ENCODE assay signal across 8 cellular contexts in the genomic region with DNA sequence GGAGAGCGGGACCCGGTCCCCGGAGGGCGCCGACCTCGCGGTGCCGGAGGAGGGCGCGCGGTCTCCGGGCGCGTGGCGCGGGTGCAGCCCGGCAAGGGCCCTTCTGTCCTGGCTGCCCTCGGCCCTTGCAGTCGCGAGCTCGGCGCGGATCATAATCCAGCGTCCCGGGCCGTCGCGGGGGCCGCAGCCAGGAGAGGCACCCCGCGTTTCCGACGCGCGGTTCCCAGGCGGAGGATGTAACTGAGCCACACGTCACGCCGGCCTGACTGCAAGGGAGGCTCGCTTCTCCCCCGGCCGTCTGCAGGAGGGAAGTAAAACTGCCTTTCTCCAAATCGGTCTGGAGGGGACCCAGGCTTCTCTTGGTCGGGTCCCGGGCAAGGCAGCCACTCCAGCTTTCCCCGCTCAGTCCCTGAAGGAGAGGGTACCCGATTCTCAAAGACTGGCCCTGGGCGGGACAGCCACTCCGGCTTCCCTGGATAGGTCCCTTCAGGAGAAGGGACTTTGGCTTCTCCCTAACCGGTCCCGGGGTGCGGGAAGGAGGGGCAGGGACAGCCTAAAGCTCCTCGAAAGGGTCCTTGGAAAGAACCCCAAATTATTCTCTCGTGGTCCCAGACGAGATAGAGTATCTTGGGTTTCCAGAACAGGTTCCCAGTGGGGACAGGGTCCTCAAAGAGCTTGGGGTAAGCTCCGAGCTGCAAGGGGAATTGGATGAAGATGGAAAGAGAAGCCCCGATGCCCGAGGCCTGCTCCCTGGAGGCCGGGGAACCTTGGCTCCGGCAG. TPM values are rescaled to one million over a fixed set of nuclear protein-coding genes. Genes with fewer than 3 reads are reported as not detected.
A peak's percentile ranks its signal among the peaks of the same experiment; 100 is the strongest.
DNase-seq lines count a peak whose midpoint lies in the region; ATAC-seq and TF ChIP-seq lines count a peak whose summit lies in the region.

No MANE protein-coding gene starts in this region.

- DNase-seq in GM23338 (ENCODE audit: low spot score) (peak; percentile 58), right atrium auricular region (ENCODE audit: low spot score) (no peak), NCI-H2171 (lab: John Stamatoyannopoulos, UW) (no peak), NCI-H1092 treated with DMSO at 0.1 percent for 48 hours (lab: John Stamatoyannopoulos, UW) (no peak), immature natural killer cell (no peak), 8988T (no peak)

- H3K4me1 ChIP-seq in GM23338 (ENCODE audit: insufficient read depth) (peaks cover 55% of the 10 kb centered on the region), right atrium auricular region (peaks cover 0 to 26% of the 10 kb centered on the region in 2 donors)

- H3K27ac Mint-ChIP-seq in GM23338 (no peak overlapping the region), immature natural killer cell (no peak overlapping the region)
- no peak overlapping the region for H3K27ac Mint-ChIP-seq in activated T-helper 17 cell treated with anti-CD3 and anti-CD28 coated beads, Interleukin-2, amount 50 U/mL, for 72 hours

- H3K27me3 ChIP-seq in GM23338 (ENCODE audit: insufficient read depth) = peaks cover 84% of the 10 kb centered on the region
- H3K27me3 ChIP-seq in right atrium auricular region = peaks cover 9 to 11% of the 10 kb centered on the region in 2 donors

- H3K9me3 Mint-ChIP-seq in GM23338 (no peaks in the 10 kb centered on the region), immature natural killer cell (no peaks in the 10 kb centered on the region)
- no peaks in the 10 kb centered on the region for H3K9me3 Mint-ChIP-seq in activated T-helper 17 cell treated with anti-CD3 and anti-CD28 coated beads, Interleukin-2, amount 50 U/mL, for 72 hours

- peak overlapping the region; percentile 96 for H3K4me2 ChIP-seq in GM23338

- no peaks in the 10 kb centered on the region; the same call in 1 of the 2 replicates for H4K20me1 ChIP-seq in GM23338 (replicated peaks; ENCODE audit: insufficient read depth)

- TF ChIP-seq CTCF in GM23338 (conservative IDR thresholded peaks at IDR 0.05; ENCODE audit: low read depth in 2 of 2) (no peak), right atrium auricular region (IDR thresholded peaks at IDR 0.05) (no peak)

- ATAC-seq in GM23338 = peak; percentile 31
- ATAC-seq in activated T-helper 17 cell treated with anti-CD3 and anti-CD28 coated beads, Interleukin-2, amount 50 U/mL, for 72 hours (replicated peaks) = peak; percentile 39

- no peaks in the 10 kb centered on the region for H3F3A ChIP-seq in GM23338 (replicated peaks; ENCODE audit: low read depth)

- H3K4me3 ChIP-seq in GM23338 (peak overlapping the region; percentile 75), right atrium auricular region (peak overlapping the region; percentile 36 to 52), skin epidermis (peak overlapping the region; percentile 23 to 40 (median 30))

- H3K79me2 ChIP-seq in GM23338 (replicated peaks; ENCODE audit: insufficient read depth) = no peaks in the 10 kb centered on the region

- no peaks in the 10 kb centered on the region for H3K9me3 ChIP-seq in right atrium auricular region

- H3K4me3 Mint-ChIP-seq in GM23338 (peak overlapping the region; percentile 77), immature natural killer cell (no peak overlapping the region)
- H3K4me3 Mint-ChIP-seq in activated T-helper 17 cell treated with anti-CD3 and anti-CD28 coated beads, Interleukin-2, amount 50 U/mL, for 72 hours = peak overlapping the region; percentile 68

- H2AFZ ChIP-seq in GM23338 = peak overlapping the region; percentile 99

- H3K36me3 Mint-ChIP-seq in GM23338 (ENCODE audit: low read depth) = no peaks in the 10 kb centered on the region
- H3K36me3 Mint-ChIP-seq in activated T-helper 17 cell treated with anti-CD3 and anti-CD28 coated beads, Interleukin-2, amount 50 U/mL, for 72 hours (ENCODE audit: low read depth) = no peaks in the 10 kb centered on the region
- no peaks in the 10 kb centered on the region for H3K36me3 Mint-ChIP-seq in immature natural killer cell

- H3K27me3 Mint-ChIP-seq in GM23338 (ENCODE audit: insufficient read depth, low read depth, poor library complexity) (peaks cover 55% of the 10 kb centered on the region), immature natural killer cell (ENCODE audit: low read depth in 3 of 3) (peaks cover 8 to 21% (median 15%) of the 10 kb centered on the region in 3 donors)
- peaks cover 48% of the 10 kb centered on the region for H3K27me3 Mint-ChIP-seq in activated T-helper 17 cell treated with anti-CD3 and anti-CD28 coated beads, Interleukin-2, amount 50 U/mL, for 72 hours

- H3K27ac ChIP-seq in GM23338 (ENCODE audit: low read depth) (no peak overlapping the region), right atrium auricular region (peak overlapping the region; percentile 2 to 64), skin epidermis (peak overlapping the region in 18 of 21 experiments; percentile 18 to 77 (median 52))

- H3K4me1 Mint-ChIP-seq in GM23338 (peaks cover 43% of the 10 kb centered on the region), immature natural killer cell (peaks cover 0 to 9% of the 10 kb centered on the region in 2 donors)
- H3K4me1 Mint-ChIP-seq in activated T-helper 17 cell treated with anti-CD3 and anti-CD28 coated beads, Interleukin-2, amount 50 U/mL, for 72 hours = peaks cover 7% of the 10 kb centered on the region

- no peaks in the 10 kb centered on the region for H3K9me2 ChIP-seq in GM23338 (ENCODE audit: insufficient read depth)

- H3K36me3 ChIP-seq in GM23338 (ENCODE audit: insufficient read depth) (no peaks in the 10 kb centered on the region), right atrium auricular region (no peaks in the 10 kb centered on the region)

TF ChIP-seq in GM23338, 12 proteins besides CTCF, POLR2A, EP300 and RAD21:
- TF ChIP-seq, protein P1, sequence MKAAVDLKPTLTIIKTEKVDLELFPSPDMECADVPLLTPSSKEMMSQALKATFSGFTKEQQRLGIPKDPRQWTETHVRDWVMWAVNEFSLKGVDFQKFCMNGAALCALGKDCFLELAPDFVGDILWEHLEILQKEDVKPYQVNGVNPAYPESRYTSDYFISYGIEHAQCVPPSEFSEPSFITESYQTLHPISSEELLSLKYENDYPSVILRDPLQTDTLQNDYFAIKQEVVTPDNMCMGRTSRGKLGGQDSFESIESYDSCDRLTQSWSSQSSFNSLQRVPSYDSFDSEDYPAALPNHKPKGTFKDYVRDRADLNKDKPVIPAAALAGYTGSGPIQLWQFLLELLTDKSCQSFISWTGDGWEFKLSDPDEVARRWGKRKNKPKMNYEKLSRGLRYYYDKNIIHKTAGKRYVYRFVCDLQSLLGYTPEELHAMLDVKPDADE (IDR thresholded peaks at IDR 0.05) = no peak
- TF ChIP-seq, protein P2, sequence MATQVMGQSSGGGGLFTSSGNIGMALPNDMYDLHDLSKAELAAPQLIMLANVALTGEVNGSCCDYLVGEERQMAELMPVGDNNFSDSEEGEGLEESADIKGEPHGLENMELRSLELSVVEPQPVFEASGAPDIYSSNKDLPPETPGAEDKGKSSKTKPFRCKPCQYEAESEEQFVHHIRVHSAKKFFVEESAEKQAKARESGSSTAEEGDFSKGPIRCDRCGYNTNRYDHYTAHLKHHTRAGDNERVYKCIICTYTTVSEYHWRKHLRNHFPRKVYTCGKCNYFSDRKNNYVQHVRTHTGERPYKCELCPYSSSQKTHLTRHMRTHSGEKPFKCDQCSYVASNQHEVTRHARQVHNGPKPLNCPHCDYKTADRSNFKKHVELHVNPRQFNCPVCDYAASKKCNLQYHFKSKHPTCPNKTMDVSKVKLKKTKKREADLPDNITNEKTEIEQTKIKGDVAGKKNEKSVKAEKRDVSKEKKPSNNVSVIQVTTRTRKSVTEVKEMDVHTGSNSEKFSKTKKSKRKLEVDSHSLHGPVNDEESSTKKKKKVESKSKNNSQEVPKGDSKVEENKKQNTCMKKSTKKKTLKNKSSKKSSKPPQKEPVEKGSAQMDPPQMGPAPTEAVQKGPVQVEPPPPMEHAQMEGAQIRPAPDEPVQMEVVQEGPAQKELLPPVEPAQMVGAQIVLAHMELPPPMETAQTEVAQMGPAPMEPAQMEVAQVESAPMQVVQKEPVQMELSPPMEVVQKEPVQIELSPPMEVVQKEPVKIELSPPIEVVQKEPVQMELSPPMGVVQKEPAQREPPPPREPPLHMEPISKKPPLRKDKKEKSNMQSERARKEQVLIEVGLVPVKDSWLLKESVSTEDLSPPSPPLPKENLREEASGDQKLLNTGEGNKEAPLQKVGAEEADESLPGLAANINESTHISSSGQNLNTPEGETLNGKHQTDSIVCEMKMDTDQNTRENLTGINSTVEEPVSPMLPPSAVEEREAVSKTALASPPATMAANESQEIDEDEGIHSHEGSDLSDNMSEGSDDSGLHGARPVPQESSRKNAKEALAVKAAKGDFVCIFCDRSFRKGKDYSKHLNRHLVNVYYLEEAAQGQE (IDR thresholded peaks at IDR 0.05; ENCODE audit: unreplicated experiment) = no peak
- TF ChIP-seq NANOG (IDR thresholded peaks at IDR 0.05; ENCODE audit: borderline replicate concordance) (no peak), EZH2phosphoT487 (IDR thresholded peaks at IDR 0.05; ENCODE audit: unreplicated experiment) (peak; percentile 52), EZH2 (IDR thresholded peaks at IDR 0.05; ENCODE audit: low read depth, unreplicated experiment) (peak; percentile 97)

RNA-seq across cellular contexts. Expression of a gene that starts 0.8 kb away (rescaled TPM):
- 6.4 and 6.9 TPM in 2 replicates for total RNA-seq in GM23338 (2014; rRNA removed; shearing (Covaris generic))
- polyA plus RNA-seq in GM23338 (2016; fragmentation: Nextera tagmentation; extraction: Ambion mirVana) (2.9 TPM in 2 replicates), immature natural killer cell (1 to 10 TPM in 1 of 3 donors, under 1 TPM in 2; 0.22 to 1.1 (median 0.74) TPM)
- total RNA-seq in activated T-helper 17 cell treated with anti-CD3 and anti-CD28 coated beads, Interleukin-2, amount 50 U/mL, for 72 hours = under 1 TPM; 0.06 to 0.90 TPM
- 10 to 100 TPM; 22.8 to 27.0 TPM for total RNA-seq in right atrium auricular region

Comparison
In these comparisons a context has a peak if more than half of its experiments do, and no peak if none do; other contexts are left out.
1. H3K4me3 Mint-ChIP-seq: peak in GM23338 (single experiment) and activated T-helper 17 cell treated with anti-CD3 and anti-CD28 coated beads, Interleukin-2, amount 50 U/mL, for 72 hours (single experiment); none in immature natural killer cell (0 of 5).
2. Peak in every context shown above with its lines, with median percentiles within 50 percentile points of each other: H3K4me3 ChIP-seq.